2 cellular contexts compared by ENCODE assay signal in genomic region chr17:32936157-32936893, GRCh38.
TF ChIP-seq lines count a peak whose summit lies in the region.

No MANE protein-coding gene starts in this region.

TF ChIP-seq in GM23338, 12 proteins besides CTCF, POLR2A, EP300 and RAD21:
- no peak for TF ChIP-seq NANOG (IDR thresholded peaks at IDR 0.05; ENCODE audit: borderline replicate concordance)
- TF ChIP-seq CREB1 (CRISPR knock-in tag; IDR thresholded peaks at IDR 0.05; ENCODE audit: low read depth) = no peak
- TF ChIP-seq ZNF331 (CRISPR knock-in tag; IDR thresholded peaks at IDR 0.05; ENCODE audit: low read depth) = no peak
- no peak for TF ChIP-seq ETS1 (IDR thresholded peaks at IDR 0.05)
- no peak for TF ChIP-seq JUNB (IDR thresholded peaks at IDR 0.05; ENCODE audit: unreplicated experiment)
- no peak for TF ChIP-seq ZNF114 (CRISPR knock-in tag; IDR thresholded peaks at IDR 0.05)
- TF ChIP-seq EZH2 (IDR thresholded peaks at IDR 0.05; ENCODE audit: low read depth, unreplicated experiment) = no peak
- TF ChIP-seq STAT1 (IDR thresholded peaks at IDR 0.05; ENCODE audit: unreplicated experiment) = no peak
- no peak for TF ChIP-seq ZNF462 (CRISPR knock-in tag; IDR thresholded peaks at IDR 0.05)
- no peak for TF ChIP-seq EZH2phosphoT487 (IDR thresholded peaks at IDR 0.05; ENCODE audit: unreplicated experiment)
- TF ChIP-seq POLR2AphosphoS5 (IDR thresholded peaks at IDR 0.05; ENCODE audit: low read depth) = no peak
- TF ChIP-seq REST (IDR thresholded peaks at IDR 0.05; ENCODE audit: unreplicated experiment) = no peak

TF ChIP-seq in endothelial cell of umbilical vein, 7 proteins besides CTCF, POLR2A, EP300 and RAD21:
- TF ChIP-seq FOS (IDR thresholded peaks at IDR 0.05; ENCODE audit: borderline replicate concordance, insufficient read depth, low read length) (no peak), JUN (IDR thresholded peaks at IDR 0.05; ENCODE audit: borderline replicate concordance, insufficient read depth, insufficient read length, low read depth) (no peak), GATA2 (IDR thresholded peaks at IDR 0.05; ENCODE audit: insufficient read depth, insufficient read length, low read depth, low read length) (no peak), MYC (IDR thresholded peaks at IDR 0.05; ENCODE audit: low read depth, low read length) (no peak), MAX (IDR thresholded peaks at IDR 0.05; ENCODE audit: insufficient read depth, insufficient read length) (no peak), POLR2AphosphoS5 (IDR thresholded peaks at IDR 0.05; ENCODE audit: insufficient read depth, low read depth, low read length) (no peak), EZH2 (IDR thresholded peaks at IDR 0.05; ENCODE audit: borderline replicate concordance, low read depth, low read length, severe bottlenecking) (no peak)
